19 cellular contexts compared by ENCODE assay signal in genomic region chr5:108059334-108059733, GRCh38.
DNase-seq lines count a peak whose midpoint lies in the region; ATAC-seq, FAIRE-seq and TF ChIP-seq lines count a peak whose summit lies in the region.
"Had no signal": no experiment of that assay in that cellular context is flagged by ENCODE, and none has a peak within 500 bp of the region (broad histone marks: within the 10 kb centered on the region; RNA-seq: fewer than 3 reads in every experiment).

No MANE protein-coding gene starts in this region.

- H3K79me2 ChIP-seq in PC-3 (ENCODE audit: low read length) = no peaks in the 10 kb centered on the region
- H3K79me2 ChIP-seq in endothelial cell of umbilical vein (ENCODE audit: control insufficient read depth, insufficient read depth, low read length) = no peaks in the 10 kb centered on the region

- no peak overlapping the region for H3K9ac ChIP-seq in PC-3 (ENCODE audit: low read length)
- H3K9ac ChIP-seq in endothelial cell of umbilical vein (replicated peaks; ENCODE audit: extremely low read depth, insufficient read depth, low read length) = no peak overlapping the region

- ATAC-seq in PC-3 (no peak), upper lobe of right lung (no peak)
- ATAC-seq: CD8-positive, alpha-beta T cell; HCT116; HepG2 had no signal

- TF ChIP-seq POLR2A in endothelial cell of umbilical vein (IDR thresholded peaks at IDR 0.05; ENCODE audit: low read depth, low read length) = no peak

- H3K9me3 Mint-ChIP-seq in activated naive CD4-positive, alpha-beta T cell treated with anti-CD3 and anti-CD28 coated beads for 36 hours = peaks cover 2% of the 10 kb centered on the region

- no peak overlapping the region for H2AFZ ChIP-seq in PC-3 (ENCODE audit: low read length)
- no peak overlapping the region for H2AFZ ChIP-seq in endothelial cell of umbilical vein (ENCODE audit: low read depth, low read length)

- H3K36me3 ChIP-seq in PC-3 (ENCODE audit: low read depth, low read length) (no peaks in the 10 kb centered on the region), endothelial cell of umbilical vein (ENCODE audit: control insufficient read depth in 2 of 2, extremely low read depth in 1 of 2, insufficient read depth in 2 of 2, low read length in 2 of 2) (no peaks in the 10 kb centered on the region), upper lobe of right lung (no peaks in the 10 kb centered on the region)

- H3K27ac Mint-ChIP-seq in activated naive CD4-positive, alpha-beta T cell treated with anti-CD3 and anti-CD28 coated beads for 36 hours = no peak overlapping the region
- H3K27ac Mint-ChIP-seq: CD14-positive monocyte; CD8-positive, alpha-beta T cell had no signal

- dilution Hi-C loops in endothelial cell of umbilical vein (cut with MboI; ENCODE audit: extremely low pct_ligation_motif_present, low sequenced_read_pairs) = no loop called here

- H3K27me3 ChIP-seq in PC-3 (ENCODE audit: low read length) (no peaks in the 10 kb centered on the region), endothelial cell of umbilical vein (ENCODE audit: control insufficient read depth in 2 of 2, insufficient read depth in 2 of 2, low read length in 2 of 2) (no peaks in the 10 kb centered on the region), upper lobe of right lung (no peaks in the 10 kb centered on the region)

- no peaks in the 10 kb centered on the region for H3K9me2 ChIP-seq in PC-3 (replicated peaks; ENCODE audit: low read length)

- H3K4me3 ChIP-seq in PC-3 (ENCODE audit: low read length) = no peak overlapping the region
- H3K4me3 ChIP-seq in endothelial cell of umbilical vein (replicated peaks in 1 of 3; ENCODE audit: insufficient read depth in 1 of 3, low read depth in 1 of 3, low read length in 3 of 3) = no peak overlapping the region
- H3K4me3 ChIP-seq in upper lobe of right lung = no peak overlapping the region

- H3K4me2 ChIP-seq in PC-3 (ENCODE audit: low read length) (no peak overlapping the region), endothelial cell of umbilical vein (ENCODE audit: insufficient read depth, low read length) (no peak overlapping the region)

- no peaks in the 10 kb centered on the region for H3K4me1 Mint-ChIP-seq in activated naive CD4-positive, alpha-beta T cell treated with anti-CD3 and anti-CD28 coated beads for 36 hours (ENCODE audit: low read depth)

- no TSS peak for BruUV-seq in PC-3 (replicated peaks; lab: Mats Ljungman, UMichigan)
- no TSS peak for BruUV-seq in endothelial cell of umbilical vein (replicated peaks; lab: Mats Ljungman, UMichigan)

- no peaks in the 10 kb centered on the region for H3K27me3 Mint-ChIP-seq in activated naive CD4-positive, alpha-beta T cell treated with anti-CD3 and anti-CD28 coated beads for 36 hours (ENCODE audit: low read depth)

- H4K20me1 ChIP-seq in PC-3 (ENCODE audit: low read length) (no peaks in the 10 kb centered on the region), endothelial cell of umbilical vein (replicated peaks; ENCODE audit: control insufficient read depth, extremely low read depth, insufficient read depth, low read length) (no peaks in the 10 kb centered on the region)

- no peaks in the 10 kb centered on the region for H3K9me3 ChIP-seq in PC-3 (ENCODE audit: low read length)
- no peaks in the 10 kb centered on the region for H3K9me3 ChIP-seq in endothelial cell of umbilical vein (replicated peaks; ENCODE audit: control insufficient read depth, insufficient read depth, low read length)
- H3K9me3 ChIP-seq in upper lobe of right lung = no peaks in the 10 kb centered on the region

- H3K4me3 Mint-ChIP-seq in activated naive CD4-positive, alpha-beta T cell treated with anti-CD3 and anti-CD28 coated beads for 36 hours = no peak overlapping the region
- H3K4me3 Mint-ChIP-seq: CD14-positive monocyte; CD8-positive, alpha-beta T cell had no signal

- TF ChIP-seq CTCF in PC-3 (conservative IDR thresholded peaks at IDR 0.05; ENCODE audit: low read depth, low read length) (no peak), endothelial cell of umbilical vein (IDR thresholded peaks at IDR 0.05; ENCODE audit: extremely low read depth in 1 of 2, insufficient read depth in 1 of 2, low read depth in 1 of 2, low read length in 2 of 2) (no peak), upper lobe of right lung (IDR thresholded peaks at IDR 0.05) (no peak)

- FAIRE-seq in endothelial cell of umbilical vein (lab: Jason Lieb, UNC) = peak; percentile 26
- FAIRE-seq: D721Med, GM19239, HepG2, HTR-8/SVneo had no signal

- POLR2A ChIA-PET in PC-3 (lab: Charles Lee; ENCODE audit: unreplicated experiment) (no interaction called here), endothelial cell of umbilical vein (lab: Charles Lee) (no interaction called here)

- no peaks in the 10 kb centered on the region for H3K9me1 ChIP-seq in endothelial cell of umbilical vein (replicated peaks; ENCODE audit: control insufficient read depth, extremely low read depth, insufficient read depth, low read length)

- peaks cover 9% of the 10 kb centered on the region for H3K36me3 Mint-ChIP-seq in activated naive CD4-positive, alpha-beta T cell treated with anti-CD3 and anti-CD28 coated beads for 36 hours (ENCODE audit: low read depth)

- intact Hi-C loops in PC-3 (cut with micrococcal nuclease) = no loop called here
- intact Hi-C loops in endothelial cell of umbilical vein (cut with micrococcal nuclease) = no loop called here
- intact Hi-C loops in activated naive CD4-positive, alpha-beta T cell treated with anti-CD3 and anti-CD28 coated beads for 36 hours (cut with micrococcal nuclease) = no loop called here
- intact Hi-C loops in upper lobe of right lung (cut with DNase I) = no loop called here

- CTCF ChIA-PET in PC-3 (lab: Charles Lee) (no interaction called here), endothelial cell of umbilical vein (lab: Charles Lee) (no interaction called here)
- CTCF ChIA-PET in activated naive CD4-positive, alpha-beta T cell treated with anti-CD3 and anti-CD28 coated beads for 36 hours (lab: Charles Lee) = interaction anchor here (0.6 kb wide), 1 partner anchor 39 kb away, joined by 5 read pairs; no protein-coding TSS in a partner anchor

- H3K27ac ChIP-seq in PC-3 (ENCODE audit: low read length) (no peak overlapping the region), endothelial cell of umbilical vein (ENCODE audit: insufficient read depth, low read depth, low read length) (no peak overlapping the region), upper lobe of right lung (no peak overlapping the region)
- H3K27ac ChIP-seq: 22Rv1 had no signal

- DNase-seq in DMS 273 (lab: John Stamatoyannopoulos, UW; ENCODE audit: unreplicated experiment) (peak; percentile 4), DMS 273 treated with DMSO at 0.1 percent for 48 hours (lab: John Stamatoyannopoulos, UW) (no peak), PC-3 (peak; percentile 28), endothelial cell of umbilical vein (ENCODE audit: low read depth, low spot score) (no peak), upper lobe of right lung (no peak)
- no peak for DNase-seq in activated CD4-positive, CD25-positive, alpha-beta regulatory T cell (lab: John Stamatoyannopoulos, UW)
- DNase-seq in activated naive CD4-positive, alpha-beta T cell treated with anti-CD3 and anti-CD28 coated beads for 36 hours = no peak
- DNase-seq: CD8-positive, alpha-beta T cell; COR-L47; DMS53; GF-D8; GOT3 had no signal

- no peaks in the 10 kb centered on the region for H3F3A ChIP-seq in PC-3 (ENCODE audit: low read length, unreplicated experiment)

- no peaks in the 10 kb centered on the region for H3K4me1 ChIP-seq in PC-3 (ENCODE audit: insufficient read depth, low read length)
- H3K4me1 ChIP-seq in endothelial cell of umbilical vein (ENCODE audit: control insufficient read depth, extremely low read depth, insufficient read depth, low read length) = no peaks in the 10 kb centered on the region
- no peaks in the 10 kb centered on the region for H3K4me1 ChIP-seq in upper lobe of right lung

TF ChIP-seq in endothelial cell of umbilical vein, 7 proteins besides CTCF, POLR2A, EP300 and RAD21:
- no peak for TF ChIP-seq EZH2 (IDR thresholded peaks at IDR 0.05; ENCODE audit: borderline replicate concordance, low read depth, low read length, severe bottlenecking)

Comparison
In these comparisons a context has a peak if more than half of its experiments do, and no peak if none do; other contexts are left out.
1. DNase-seq: peak in DMS 273 (single experiment) and PC-3 (single experiment); none in DMS 273 treated with DMSO at 0.1 percent for 48 hours (single experiment), endothelial cell of umbilical vein (single experiment), activated CD4-positive, CD25-positive, alpha-beta regulatory T cell (0 of 4), activated naive CD4-positive, alpha-beta T cell treated with anti-CD3 and anti-CD28 coated beads for 36 hours (single experiment) and upper lobe of right lung (single experiment).